Comparison of ENCODE assay signal across 8 cellular contexts in genomic region chr5:179697993-179698934, GRCh38. TPM values are rescaled to one million over a fixed set of nuclear protein-coding genes. Genes with fewer than 3 reads are reported as not detected.
DNase-seq lines count a peak whose midpoint lies in the region; ATAC-seq, FAIRE-seq and TF ChIP-seq lines count a peak whose summit lies in the region.

No MANE protein-coding gene starts in this region.

- H3F3A ChIP-seq in DOHH2 (ENCODE audit: control insufficient read depth, insufficient read depth) (no peaks in the 10 kb centered on the region; the same call in 1 of the 2 replicates), GM23248 (ENCODE audit: insufficient read depth) (peaks cover 4% of the 10 kb centered on the region; the same call in 1 of the 2 replicates)

- H3K4me2 ChIP-seq in DOHH2 (ENCODE audit: low read length) (peak overlapping the region; percentile 90), GM23248 (ENCODE audit: unreplicated experiment) (peak overlapping the region; percentile 84), Karpas-422 (ENCODE audit: low read depth, low read length, poor library complexity, severe bottlenecking) (peak overlapping the region; percentile 83), fibroblast of lung (ENCODE audit: extremely low read depth, insufficient read depth, low read length) (peak overlapping the region; percentile 84)

- H3K79me2 ChIP-seq in DOHH2 (ENCODE audit: control insufficient read depth, low read length) (peaks cover 56% of the 10 kb centered on the region), GM23248 (ENCODE audit: insufficient read depth) (peaks cover 50% of the 10 kb centered on the region), Karpas-422 (ENCODE audit: low read length) (peaks cover 45% of the 10 kb centered on the region), fibroblast of lung (ENCODE audit: control insufficient read depth, insufficient read depth, low read length) (peaks cover 44% of the 10 kb centered on the region)

- POLR2A ChIA-PET in naive thymus-derived CD4-positive, alpha-beta T cell (lab: Charles Lee) = interaction anchor here (0.9 to 4.4 kb wide), 7 partner anchors 17 to 139 kb away, joined by 3 to 29 read pairs (median 20); partner anchors contain the start of genes CBY3 and HNRNPH1

- H2AFZ ChIP-seq in GM23248 (peak overlapping the region; percentile 67), Karpas-422 (ENCODE audit: low read length) (peak overlapping the region; percentile 25), fibroblast of lung (ENCODE audit: low read length) (peak overlapping the region; percentile 22)

- H3K4me1 ChIP-seq in DOHH2 (ENCODE audit: control insufficient read depth, low read length) (peaks cover 34% of the 10 kb centered on the region), GM23248 (ENCODE audit: insufficient read depth) (peaks cover 8% of the 10 kb centered on the region; the same call in 1 of the 2 replicates), Karpas-422 (ENCODE audit: low read length) (peaks cover 20% of the 10 kb centered on the region), fibroblast of lung (ENCODE audit: control insufficient read depth, extremely low read depth, insufficient read depth, low read length) (peaks cover 2% of the 10 kb centered on the region)
- peaks cover 21 to 25% of the 10 kb centered on the region in 2 donors for H3K4me1 ChIP-seq in naive thymus-derived CD4-positive, alpha-beta T cell (ENCODE audit: control insufficient read depth in 2 of 2, insufficient read depth in 2 of 2, low read length in 2 of 2)

- H3K9ac ChIP-seq in GM23248 (peak overlapping the region; percentile 98), Karpas-422 (ENCODE audit: low read length) (peak overlapping the region; percentile 99), fibroblast of lung (ENCODE audit: insufficient read depth, low read length) (peak overlapping the region; percentile 98)

- FAIRE-seq in RCC 7860 (lab: Jason Lieb, UNC) = peak; percentile 64

- no peaks in the 10 kb centered on the region for H3K27me3 Mint-ChIP-seq in activated T-helper 1 cell treated with anti-CD3 and anti-CD28 coated beads, Interleukin-12 subunit alpha, Interleukin-12 subunit beta, Interleukin-2, Interleukin-4 antibody, amounts not matched to agents 30 ng/mL and 10 ng/mL and 1 ng/mL, durations not matched to agents 14 hours and 24 hours and 36 hours (ENCODE audit: insufficient read depth)
- no peaks in the 10 kb centered on the region for H3K27me3 Mint-ChIP-seq in naive thymus-derived CD4-positive, alpha-beta T cell
- H3K27me3 Mint-ChIP-seq in stimulated activated memory B cell treated with anti-CD40 and anti-IgM and Interleukin-4, amounts not matched to agents 10 μg/mL and 1 μg/mL and 100 μg/mL, for 72 hours = no peaks in the 10 kb centered on the region

- no peaks in the 10 kb centered on the region for H3K9me3 Mint-ChIP-seq in activated T-helper 1 cell treated with anti-CD3 and anti-CD28 coated beads, Interleukin-12 subunit alpha, Interleukin-12 subunit beta, Interleukin-2, Interleukin-4 antibody, amounts not matched to agents 30 ng/mL and 10 ng/mL and 1 ng/mL, durations not matched to agents 14 hours and 24 hours and 36 hours
- H3K9me3 Mint-ChIP-seq in naive thymus-derived CD4-positive, alpha-beta T cell = no peaks in the 10 kb centered on the region
- no peaks in the 10 kb centered on the region for H3K9me3 Mint-ChIP-seq in stimulated activated memory B cell treated with anti-CD40 and anti-IgM and Interleukin-4, amounts not matched to agents 10 μg/mL and 1 μg/mL and 100 μg/mL, for 72 hours

- H3K36me3 ChIP-seq in DOHH2 (ENCODE audit: control insufficient read depth, low read length) (peaks cover 42% of the 10 kb centered on the region), GM23248 (ENCODE audit: low read depth) (peaks cover 4% of the 10 kb centered on the region; the same call in 1 of the 2 replicates), Karpas-422 (ENCODE audit: insufficient read depth, low read length) (peaks cover 22% of the 10 kb centered on the region), fibroblast of lung (ENCODE audit: control insufficient read depth, insufficient read depth, low read length) (peaks cover 9% of the 10 kb centered on the region)
- peaks cover 0 to 6% (median 0%) of the 10 kb centered on the region in 3 experiments for H3K36me3 ChIP-seq in naive thymus-derived CD4-positive, alpha-beta T cell (ENCODE audit: control insufficient read depth in 2 of 3, insufficient read depth in 3 of 3, low read length in 3 of 3)

- H3K4me3 ChIP-seq in DOHH2 (ENCODE audit: low read length) (peak overlapping the region; percentile 96), GM23248 (peak overlapping the region; percentile 95), Karpas-422 (ENCODE audit: low read length) (peak overlapping the region; percentile 84), fibroblast of lung (replicated peaks in 1 of 4; ENCODE audit: control extremely low read depth in 1 of 4, insufficient read depth in 1 of 4, low read depth in 3 of 4, low read length in 4 of 4) (peak overlapping the region; percentile 68 to 87 (median 80))
- peak overlapping the region; percentile 72 for H3K4me3 ChIP-seq in naive thymus-derived CD4-positive, alpha-beta T cell (ENCODE audit: low read length)

- H3K9me2 ChIP-seq in DOHH2 (replicated peaks; ENCODE audit: control insufficient read depth, low read length) (no peaks in the 10 kb centered on the region), GM23248 (ENCODE audit: insufficient read depth) (no peaks in the 10 kb centered on the region), Karpas-422 (replicated peaks; ENCODE audit: insufficient read depth, low read length) (no peaks in the 10 kb centered on the region)

- H3K27me3 ChIP-seq in DOHH2 (ENCODE audit: control insufficient read depth, low read length) (no peaks in the 10 kb centered on the region), GM23248 (replicated peaks; ENCODE audit: insufficient read depth) (no peaks in the 10 kb centered on the region), Karpas-422 (ENCODE audit: low read length) (no peaks in the 10 kb centered on the region), fibroblast of lung (ENCODE audit: control insufficient read depth, insufficient read depth, low read length) (no peaks in the 10 kb centered on the region)
- no peaks in the 10 kb centered on the region for H3K27me3 ChIP-seq in naive thymus-derived CD4-positive, alpha-beta T cell (ENCODE audit: control insufficient read depth in 2 of 2, insufficient read depth in 2 of 2, low read length in 2 of 2)

- H3K9me3 ChIP-seq in DOHH2 (ENCODE audit: control insufficient read depth, insufficient read depth, low read length) (no peaks in the 10 kb centered on the region), GM23248 (ENCODE audit: low read depth) (no peaks in the 10 kb centered on the region), Karpas-422 (ENCODE audit: low read length) (no peaks in the 10 kb centered on the region), fibroblast of lung (ENCODE audit: control insufficient read depth, insufficient read depth, low read depth, low read length) (no peaks in the 10 kb centered on the region)
- no peaks in the 10 kb centered on the region for H3K9me3 ChIP-seq in naive thymus-derived CD4-positive, alpha-beta T cell (ENCODE audit: control insufficient read depth in 2 of 3, low read length in 3 of 3)

- intact Hi-C loops in activated T-helper 1 cell treated with anti-CD3 and anti-CD28 coated beads, Interleukin-12 subunit alpha, Interleukin-12 subunit beta, Interleukin-2, Interleukin-4 antibody, amounts not matched to agents 30 ng/mL and 10 ng/mL and 1 ng/mL, durations not matched to agents 14 hours and 24 hours and 36 hours (cut with micrococcal nuclease) = loop anchor here (1.0 to 10.0 kb wide), 12 partner anchors 20 to 1073 kb away; partner anchors contain the start of genes CLK4, CNOT6, HNRNPH1 and MAML1
- intact Hi-C loops in naive thymus-derived CD4-positive, alpha-beta T cell (cut with micrococcal nuclease) = loop anchor here (1.0 to 5.0 kb wide), 16 partner anchors 20 to 1071 kb away; partner anchors contain the start of genes HNRNPH1 (in 2 of the 2), MAML1 (in 2 of the 2), MRNIP (in 2 of the 2) and CLK4 (in 1 of the 2)

- H3K4me3 Mint-ChIP-seq in activated T-helper 1 cell treated with anti-CD3 and anti-CD28 coated beads, Interleukin-12 subunit alpha, Interleukin-12 subunit beta, Interleukin-2, Interleukin-4 antibody, amounts not matched to agents 30 ng/mL and 10 ng/mL and 1 ng/mL, durations not matched to agents 14 hours and 24 hours and 36 hours = peak overlapping the region; percentile 100
- H3K4me3 Mint-ChIP-seq in naive thymus-derived CD4-positive, alpha-beta T cell = peak overlapping the region; percentile 89 to 97 (median 96)
- peak overlapping the region; percentile 95 for H3K4me3 Mint-ChIP-seq in stimulated activated memory B cell treated with anti-CD40 and anti-IgM and Interleukin-4, amounts not matched to agents 10 μg/mL and 1 μg/mL and 100 μg/mL, for 72 hours

- H3K27ac Mint-ChIP-seq in activated T-helper 1 cell treated with anti-CD3 and anti-CD28 coated beads, Interleukin-12 subunit alpha, Interleukin-12 subunit beta, Interleukin-2, Interleukin-4 antibody, amounts not matched to agents 30 ng/mL and 10 ng/mL and 1 ng/mL, durations not matched to agents 14 hours and 24 hours and 36 hours = peak overlapping the region; percentile 100
- H3K27ac Mint-ChIP-seq in naive thymus-derived CD4-positive, alpha-beta T cell = peak overlapping the region; percentile 94 to 100 (median 98)
- H3K27ac Mint-ChIP-seq in stimulated activated memory B cell treated with anti-CD40 and anti-IgM and Interleukin-4, amounts not matched to agents 10 μg/mL and 1 μg/mL and 100 μg/mL, for 72 hours = peak overlapping the region; percentile 100

- TF ChIP-seq CTCF in DOHH2 (IDR thresholded peaks at IDR 0.05; ENCODE audit: low read depth, low read length, poor library complexity, severe bottlenecking) (no peak), fibroblast of lung (conservative IDR thresholded peaks at IDR 0.05 in 1 of 2, IDR thresholded peaks at IDR 0.05 in 1 of 2; ENCODE audit: low read depth in 1 of 2, low read length in 2 of 2) (no peak)

- 2 to 3% methylated on average over 54 to 61 of the region's 72 CpGs for WGBS in GM23248 (ENCODE audit: low coverage in 1 of 2, low lambda C conversion rate in 2 of 2, missing lambda C conversion rate in 2 of 2), 2 experiments

- ATAC-seq in naive thymus-derived CD4-positive, alpha-beta T cell = peak; percentile 93
- peak; percentile 97 for ATAC-seq in stimulated activated memory B cell treated with anti-CD40 and anti-IgM and Interleukin-4, amounts not matched to agents 10 μg/mL and 1 μg/mL and 100 μg/mL, for 72 hours

- H4K20me1 ChIP-seq in DOHH2 (ENCODE audit: control insufficient read depth, insufficient read depth, low read depth, low read length) = peaks cover 15% of the 10 kb centered on the region
- 0 out of 2 replicates have a peak, but pooled peaks cover 4% of the 10 kb centered on the region for H4K20me1 ChIP-seq in GM23248 (ENCODE audit: insufficient read depth)
- H4K20me1 ChIP-seq in Karpas-422 (ENCODE audit: insufficient read depth, low read depth, low read length) = peaks cover 12% of the 10 kb centered on the region; the same call in 1 of the 2 replicates
- H4K20me1 ChIP-seq in fibroblast of lung (ENCODE audit: control insufficient read depth, extremely low read depth, insufficient read depth, low read length) = peaks cover 1% of the 10 kb centered on the region

- peaks cover 16% of the 10 kb centered on the region for H3K36me3 Mint-ChIP-seq in activated T-helper 1 cell treated with anti-CD3 and anti-CD28 coated beads, Interleukin-12 subunit alpha, Interleukin-12 subunit beta, Interleukin-2, Interleukin-4 antibody, amounts not matched to agents 30 ng/mL and 10 ng/mL and 1 ng/mL, durations not matched to agents 14 hours and 24 hours and 36 hours (ENCODE audit: low read depth)
- peaks cover 0 to 20% (median 4%) of the 10 kb centered on the region in 5 donors for H3K36me3 Mint-ChIP-seq in naive thymus-derived CD4-positive, alpha-beta T cell
- H3K36me3 Mint-ChIP-seq in stimulated activated memory B cell treated with anti-CD40 and anti-IgM and Interleukin-4, amounts not matched to agents 10 μg/mL and 1 μg/mL and 100 μg/mL, for 72 hours = peaks cover 19% of the 10 kb centered on the region

- H3K27ac ChIP-seq in DOHH2 (ENCODE audit: low read depth, low read length) (peak overlapping the region; percentile 68), GM23248 (peak overlapping the region; percentile 97), Karpas-422 (ENCODE audit: low read length) (peak overlapping the region; percentile 76), fibroblast of lung (ENCODE audit: insufficient read depth, low read length) (peak overlapping the region; percentile 91)
- H3K27ac ChIP-seq in naive thymus-derived CD4-positive, alpha-beta T cell (ENCODE audit: low read depth, low read length) = peak overlapping the region; percentile 100

- CTCF ChIA-PET in naive thymus-derived CD4-positive, alpha-beta T cell (lab: Charles Lee) = no interaction called here

- H3K4me1 Mint-ChIP-seq in activated T-helper 1 cell treated with anti-CD3 and anti-CD28 coated beads, Interleukin-12 subunit alpha, Interleukin-12 subunit beta, Interleukin-2, Interleukin-4 antibody, amounts not matched to agents 30 ng/mL and 10 ng/mL and 1 ng/mL, durations not matched to agents 14 hours and 24 hours and 36 hours (ENCODE audit: low read depth) = peaks cover 27% of the 10 kb centered on the region
- peaks cover 23 to 53% (median 46%) of the 10 kb centered on the region in 7 donors for H3K4me1 Mint-ChIP-seq in naive thymus-derived CD4-positive, alpha-beta T cell
- peaks cover 42% of the 10 kb centered on the region for H3K4me1 Mint-ChIP-seq in stimulated activated memory B cell treated with anti-CD40 and anti-IgM and Interleukin-4, amounts not matched to agents 10 μg/mL and 1 μg/mL and 100 μg/mL, for 72 hours

- DNase-seq in GM23248 = peak; percentile 100
- DNase-seq in Karpas-422 = peak; percentile 100
- DNase-seq in RCC 7860 (ENCODE audit: low spot score) = peak; percentile 98
- DNase-seq in activated T-helper 1 cell treated with anti-CD3 and anti-CD28 coated beads, Interleukin-12 subunit alpha, Interleukin-12 subunit beta, Interleukin-2, Interleukin-4 antibody, amounts not matched to agents 30 ng/mL and 10 ng/mL and 1 ng/mL, durations not matched to agents 14 hours and 24 hours and 36 hours (ENCODE audit: low spot score) = peak; percentile 99
- peak; percentile 99 for DNase-seq in fibroblast of lung (ENCODE audit: low read depth in 2 of 2)
- DNase-seq in naive thymus-derived CD4-positive, alpha-beta T cell = peak; percentile 94 to 99 (median 99)

- in situ Hi-C loops in GM23248 (cut with MboI) = no loop called here

RNA-seq across cellular contexts. Expression of gene CANX, which starts 0.5 kb away (rescaled TPM):
- total RNA-seq in GM23248 (2014; rRNA removed; shearing (Covaris generic)) = 466 and 488 TPM in 2 replicates
- 332 and 338 TPM in 2 replicates for polyA plus RNA-seq in GM23248 (2016; fragmentation: Nextera tagmentation; extraction: Ambion mirVana)
- total RNA-seq in Karpas-422 (2014; rRNA removed; shearing (Covaris generic); ENCODE audit: low replicate concordance) = 191 and 224 TPM in 2 replicates
- 451 and 465 TPM in 2 replicates for total RNA-seq in activated T-helper 1 cell treated with anti-CD3 and anti-CD28 coated beads, Interleukin-12 subunit alpha, Interleukin-12 subunit beta, Interleukin-2, Interleukin-4 antibody, amounts not matched to agents 30 ng/mL and 10 ng/mL and 1 ng/mL, durations not matched to agents 14 hours and 24 hours and 36 hours
- 518 and 589 TPM in 2 replicates for total RNA-seq in fibroblast of lung
- 560 and 722 TPM in 2 replicates for polyA plus RNA-seq in fibroblast of lung
- polyA plus RNA-seq in fibroblast of lung (2012) = 568 and 794 TPM in 2 replicates
- 1,041 and 1,496 TPM in 2 replicates for polyA minus RNA-seq in fibroblast of lung (ENCODE audit: low replicate concordance)
- 100 to 1,000 TPM; 184 to 499 (median 337) TPM for total RNA-seq in naive thymus-derived CD4-positive, alpha-beta T cell
- 100 to 1,000 TPM; 175 to 188 TPM for polyA plus RNA-seq in naive thymus-derived CD4-positive, alpha-beta T cell

RNA-seq across cellular contexts. Expression of gene CBY3, which starts 17.4 kb away (rescaled TPM):
- not detected in 2 replicates for total RNA-seq in GM23248 (2014; rRNA removed; shearing (Covaris generic))
- polyA plus RNA-seq in GM23248 (2016; fragmentation: Nextera tagmentation; extraction: Ambion mirVana) = 0.43 and 0.60 TPM in 2 replicates
- total RNA-seq in Karpas-422 (2014; rRNA removed; shearing (Covaris generic); ENCODE audit: low replicate concordance) = not detected in 2 replicates
- total RNA-seq in activated T-helper 1 cell treated with anti-CD3 and anti-CD28 coated beads, Interleukin-12 subunit alpha, Interleukin-12 subunit beta, Interleukin-2, Interleukin-4 antibody, amounts not matched to agents 30 ng/mL and 10 ng/mL and 1 ng/mL, durations not matched to agents 14 hours and 24 hours and 36 hours = 0.66 and 1.0 TPM in 2 replicates
- total RNA-seq in fibroblast of lung = not detected in 2 replicates
- polyA plus RNA-seq in fibroblast of lung = not detected in 2 replicates
- 0.17 TPM in 1 of 2 replicates, not detected in the other for polyA plus RNA-seq in fibroblast of lung (2012)
- polyA minus RNA-seq in fibroblast of lung (ENCODE audit: low replicate concordance) = not detected in 2 replicates
- total RNA-seq in naive thymus-derived CD4-positive, alpha-beta T cell = under 1 TPM in 3 of 5 experiments, not detected in 2; 0.29 to 0.84 (median 0.62) TPM
- polyA plus RNA-seq in naive thymus-derived CD4-positive, alpha-beta T cell = 1 to 10 TPM in 1 of 2 donors, not detected in 1; 1.4 TPM

RNA-seq across cellular contexts. Expression of gene MAML1, which starts 34.4 kb away (rescaled TPM):
- 8.0 and 9.5 TPM in 2 replicates for total RNA-seq in GM23248 (2014; rRNA removed; shearing (Covaris generic))
- polyA plus RNA-seq in GM23248 (2016; fragmentation: Nextera tagmentation; extraction: Ambion mirVana) = 5.8 and 6.3 TPM in 2 replicates
- total RNA-seq in Karpas-422 (2014; rRNA removed; shearing (Covaris generic); ENCODE audit: low replicate concordance) = 11.5 and 14.2 TPM in 2 replicates
- 36.0 and 37.6 TPM in 2 replicates for total RNA-seq in activated T-helper 1 cell treated with anti-CD3 and anti-CD28 coated beads, Interleukin-12 subunit alpha, Interleukin-12 subunit beta, Interleukin-2, Interleukin-4 antibody, amounts not matched to agents 30 ng/mL and 10 ng/mL and 1 ng/mL, durations not matched to agents 14 hours and 24 hours and 36 hours
- 5.1 and 6.4 TPM in 2 replicates for total RNA-seq in fibroblast of lung
- polyA plus RNA-seq in fibroblast of lung = 7.3 and 7.5 TPM in 2 replicates
- 11.7 and 14.3 TPM in 2 replicates for polyA plus RNA-seq in fibroblast of lung (2012)
- polyA minus RNA-seq in fibroblast of lung (ENCODE audit: low replicate concordance) = 46.3 and 50.6 TPM in 2 replicates
- 10 to 100 TPM; 26.4 to 51.2 (median 35.5) TPM for total RNA-seq in naive thymus-derived CD4-positive, alpha-beta T cell
- polyA plus RNA-seq in naive thymus-derived CD4-positive, alpha-beta T cell = 10 to 100 TPM in 1 of 2 donors, 1 to 10 TPM in 1; 3.5 to 12.3 TPM

Comparison
In these comparisons a context has a peak if more than half of its experiments do, and no peak if none do; other contexts are left out.
1. Peak in every context shown above with its lines: DNase-seq, ATAC-seq, H3K4me3 ChIP-seq and H3K27ac ChIP-seq.